In the genomic region with DNA sequence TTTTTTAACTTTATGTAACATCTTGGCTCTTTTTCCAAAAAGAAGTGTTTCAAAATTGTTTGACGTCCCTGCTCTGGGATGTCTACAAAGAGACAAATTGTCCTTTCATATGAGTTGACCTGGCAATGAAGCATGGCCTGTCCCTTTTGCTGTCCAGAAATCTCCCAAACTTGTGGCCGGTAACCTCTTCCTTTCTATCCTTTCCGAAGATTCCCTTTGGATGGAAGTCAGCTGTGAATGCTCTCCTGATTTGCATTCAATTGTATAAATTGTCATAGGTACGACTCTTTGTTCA, we compare ENCODE assay signal across 31 cellular contexts. TPM values are rescaled to one million over a fixed set of nuclear protein-coding genes. Genes with fewer than 3 reads are reported as not detected.
"Had no signal": no experiment of that assay in that cellular context is flagged by ENCODE, and none has a peak within 500 bp of the region (broad histone marks: within the 10 kb centered on the region; RNA-seq: fewer than 3 reads in every experiment).

No MANE protein-coding gene starts in this region.

- DNase-seq: activated B cell treated with CpG ODN at 0.5 μM for 24 hours; activated CD4-positive, alpha-beta T cell treated with anti-CD3 and anti-CD28 coated beads for 48 hours; activated CD4-positive, alpha-beta T cell treated with anti-CD3 and anti-CD28 coated beads, Interleukin-2, amount 50 U/mL, for 1 hour; activated CD4-positive, alpha-beta T cell treated with anti-CD3 and anti-CD28 coated beads, Interleukin-2, amount 50 U/mL, for 48 hours; activated CD8-positive, alpha-beta memory T cell treated with anti-CD3 and anti-CD28 coated beads for 24 hours; activated CD8-positive, alpha-beta T cell treated with anti-CD3 and anti-CD28 coated beads for 36 hours; activated effector memory CD4-positive, alpha-beta T cell treated with Interleukin-2 at 50 U/mL for 16 hours; activated gamma-delta T cell treated with Interleukin-2 at 50 U/mL for 16 hours; activated naive CD4-positive, alpha-beta T cell treated with anti-CD3 and anti-CD28 coated beads, Interleukin-2, amount 50 U/mL, for 16 hours; activated naive CD4-positive, alpha-beta T cell treated with Interleukin-2 at 50 U/mL for 16 hours; activated T-cell treated with anti-CD3 and anti-CD28 coated beads, Interleukin-2, amount 50 U/mL, for 4 hours; amniotic stem cell; anterior cingulate cortex; brain microvascular endothelial cell; central memory CD4-positive, alpha-beta T cell; cerebellar nuclear complex; colonic mucosa; effector memory CD4-positive, alpha-beta T cell; endodermal cell; foreskin fibroblast; T-helper 1 cell; T-helper 17 cell; T1000; WERI-Rb-1 had no signal

- H3K4me1 Mint-ChIP-seq: activated B cell treated with CpG ODN at 0.5 μM for 24 hours; activated T-helper 17 cell treated with anti-CD3 and anti-CD28 coated beads, Interleukin-2, amount 50 U/mL, for 72 hours; T-helper 17 cell had no signal

- H3K27ac Mint-ChIP-seq: activated B cell treated with CpG ODN at 0.5 μM for 24 hours; activated CD8-positive, alpha-beta T cell treated with anti-CD3 and anti-CD28 coated beads for 36 hours; activated naive CD8-positive, alpha-beta T cell; activated T-helper 17 cell treated with anti-CD3 and anti-CD28 coated beads, Interleukin-2, amount 50 U/mL, for 72 hours; endodermal cell; T-helper 17 cell; T-helper 2 cell treated with Interferon-gamma antibody and Interleukin-4, amounts not matched to agents 5 μg/mL and 100 μg/mL, for 36 hours had no signal

- H3K36me3 ChIP-seq: brain microvascular endothelial cell, colonic mucosa, WERI-Rb-1 had no signal

- ATAC-seq: activated CD4-positive, CD25-positive, alpha-beta regulatory T cell treated with anti-CD3 and anti-CD28 coated beads, Interleukin-2, amount 50 U/mL, for 24 hours; activated CD8-positive, alpha-beta T cell treated with anti-CD3 and anti-CD28 coated beads for 36 hours; activated T-cell treated with anti-CD3 and anti-CD28 coated beads, Interleukin-2, amount 50 U/mL, for 4 hours; activated T-helper 17 cell treated with anti-CD3 and anti-CD28 coated beads, Interleukin-2, amount 50 U/mL, for 72 hours; esophagus mucosa; T-helper 17 cell had no signal

- H3K4me1 ChIP-seq: colonic mucosa had no signal

- H3K36me3 Mint-ChIP-seq: activated naive CD8-positive, alpha-beta T cell had no signal

- H3K9me3 Mint-ChIP-seq: activated T-cell treated with anti-CD3 and anti-CD28 coated beads, Interleukin-2, amount 50 U/mL, for 4 hours; T-helper 2 cell treated with Interferon-gamma antibody and Interleukin-4, amounts not matched to agents 5 μg/mL and 100 μg/mL, for 36 hours had no signal

- H3K9me3 ChIP-seq: colonic mucosa had no signal

- H3K27me3 ChIP-seq: brain microvascular endothelial cell, colonic mucosa had no signal

- H3K27ac ChIP-seq: brain microvascular endothelial cell, colonic mucosa, WERI-Rb-1 had no signal

- H3K4me3 ChIP-seq: colonic mucosa had no signal

- H3K4me3 Mint-ChIP-seq: activated B cell treated with CpG ODN at 0.5 μM for 24 hours; activated CD8-positive, alpha-beta T cell treated with anti-CD3 and anti-CD28 coated beads for 36 hours; activated naive CD8-positive, alpha-beta T cell; activated T-cell treated with anti-CD3 and anti-CD28 coated beads, Interleukin-2, amount 50 U/mL, for 4 hours; activated T-helper 17 cell treated with anti-CD3 and anti-CD28 coated beads, Interleukin-2, amount 50 U/mL, for 72 hours; endodermal cell; T-helper 17 cell; T-helper 2 cell treated with Interferon-gamma antibody and Interleukin-4, amounts not matched to agents 5 μg/mL and 100 μg/mL, for 36 hours had no signal

RNA-seq across cellular contexts. Expression of a gene that starts 40.9 kb away (rescaled TPM):
- total RNA-seq: activated B cell treated with CpG ODN at 0.5 μM for 24 hours; activated CD8-positive, alpha-beta T cell treated with anti-CD3 and anti-CD28 coated beads for 36 hours; activated T-helper 17 cell treated with anti-CD3 and anti-CD28 coated beads, Interleukin-2, amount 50 U/mL, for 72 hours; dermis microvascular lymphatic vessel endothelial cell; epithelial cell of proximal tubule had no signal
